ENCODE assay signal across 26 cellular contexts in genomic region chr1:169212088-169212487, GRCh38.
"Had no signal": no experiment of that assay in that cellular context is flagged by ENCODE, and none has a peak within 500 bp of the region (broad histone marks: within the 10 kb centered on the region; RNA-seq: fewer than 3 reads in every experiment).

No MANE protein-coding gene starts in this region.

- H3K4me3 ChIP-seq: coronary artery, gastroesophageal sphincter, heart left ventricle, hepatocyte, left lung, mucosa of descending colon, neural progenitor cell, prostate gland, right atrium auricular region, sigmoid colon, spleen, testis, tibial artery had no signal

- H3K27me3 ChIP-seq: gastroesophageal sphincter, heart left ventricle, hepatocyte, left lung, neural progenitor cell, right atrium auricular region, sigmoid colon, spleen, testis, tibial artery had no signal

- H3K4me3 Mint-ChIP-seq: mesothelial cell of epicardium; naive B cell; nephron; neural progenitor cell; stimulated activated memory B cell treated with anti-CD40 and anti-IgM and Interleukin-4, amounts not matched to agents 10 μg/mL and 1 μg/mL and 100 μg/mL, for 72 hours; type B pancreatic cell had no signal

- H3K9me3 Mint-ChIP-seq: nephron, neural progenitor cell, type B pancreatic cell had no signal

- H3K27me3 Mint-ChIP-seq: naive B cell; stimulated activated memory B cell treated with anti-CD40 and anti-IgM and Interleukin-4, amounts not matched to agents 10 μg/mL and 1 μg/mL and 100 μg/mL, for 72 hours; type B pancreatic cell had no signal

- DNase-seq: foreskin fibroblast; heart left ventricle; left cardiac atrium; left lung; mesenchymal stem cell; mucosa of descending colon; naive B cell; sigmoid colon; spleen; stimulated activated CD4-positive, alpha-beta T cell treated with anti-CD3 and anti-CD28 coated beads, Interleukin-4, amount 100 ng/mL, for 4 hours; stimulated activated naive CD8-positive, alpha-beta T cell treated with anti-CD3 and anti-CD28 coated beads, Interleukin-15, Interleukin-2, amounts not matched to agents 100 U/mL and 50 U/mL, for 24 hours; substantia nigra; testis; tibial artery had no signal

- ATAC-seq: esophagus mucosa; gastroesophageal sphincter; heart left ventricle; left cardiac atrium; left lung; mucosa of descending colon; stimulated activated memory B cell treated with anti-CD40 and anti-IgM and Interleukin-4, amounts not matched to agents 10 μg/mL and 1 μg/mL and 100 μg/mL, for 72 hours; stimulated activated naive CD8-positive, alpha-beta T cell treated with anti-CD3 and anti-CD28 coated beads, Interleukin-15, Interleukin-2, amounts not matched to agents 100 U/mL and 50 U/mL, for 24 hours had no signal

- H3K27ac ChIP-seq: coronary artery, epithelial cell of prostate, gastroesophageal sphincter, heart left ventricle, hepatocyte, left lung, neural progenitor cell, prostate gland, right atrium auricular region, sigmoid colon, spleen, testis, tibial artery had no signal

- H3K9me3 ChIP-seq: gastroesophageal sphincter, heart left ventricle, left lung, mucosa of descending colon, prostate gland, right atrium auricular region, sigmoid colon, spleen, testis, tibial artery had no signal

- H3K36me3 ChIP-seq: gastroesophageal sphincter, heart left ventricle, left lung, neural progenitor cell, prostate gland, right atrium auricular region, sigmoid colon had no signal

- H3K36me3 Mint-ChIP-seq: neural progenitor cell, type B pancreatic cell had no signal

- H3K4me1 Mint-ChIP-seq: naive B cell; neural progenitor cell; stimulated activated memory B cell treated with anti-CD40 and anti-IgM and Interleukin-4, amounts not matched to agents 10 μg/mL and 1 μg/mL and 100 μg/mL, for 72 hours had no signal

- H3K4me1 ChIP-seq: heart left ventricle, left lung, neural progenitor cell, prostate gland, right atrium auricular region, spleen had no signal
